In the genomic region with DNA sequence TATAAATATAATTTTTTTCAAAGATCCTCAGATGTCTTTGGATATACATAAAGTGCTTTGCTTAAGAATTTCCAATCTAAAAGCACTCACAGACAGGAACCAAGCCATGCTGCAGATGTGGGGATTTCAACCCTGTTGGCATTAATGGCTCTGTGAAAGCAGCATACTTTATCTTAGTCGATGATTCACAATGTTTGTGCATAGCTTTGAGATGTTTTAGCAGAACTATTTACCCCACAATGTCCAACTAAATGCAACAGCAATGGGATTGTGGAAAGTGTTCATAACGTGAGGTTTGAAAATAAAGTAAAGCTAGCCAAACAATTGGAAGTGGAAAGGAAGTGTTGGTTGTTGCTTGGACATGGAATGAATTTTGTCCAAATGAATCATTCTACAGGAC, we compare ENCODE assay signal across 18 cellular contexts.
DNase-seq lines count a peak whose midpoint lies in the region; ATAC-seq and TF ChIP-seq lines count a peak whose summit lies in the region.
"Had no signal": no experiment of that assay in that cellular context is flagged by ENCODE, and none has a peak within 500 bp of the region (broad histone marks: within the 10 kb centered on the region; RNA-seq: fewer than 3 reads in every experiment).

No MANE protein-coding gene starts in this region.

- TF ChIP-seq CTCF in astrocyte of the cerebellum (IDR thresholded peaks at IDR 0.05; ENCODE audit: low read depth, low read length, missing control alignments) = no peak
- TF ChIP-seq CTCF in esophagus muscularis mucosa (IDR thresholded peaks at IDR 0.05) = no peak

- intact Hi-C loops in esophagus muscularis mucosa (cut with DNase I) = no loop called here

- in situ Hi-C loops in astrocyte of the cerebellum (cut with HindIII; ENCODE audit: low sequenced_read_pairs) = no loop called here

- WGBS in esophagus muscularis mucosa = 50% methylated on average over 2 of the region's 2 CpGs

- no peaks in the 10 kb centered on the region for H3K4me1 ChIP-seq in esophagus muscularis mucosa

- peaks cover 0 to 4% (median 0%) of the 10 kb centered on the region in 4 donors for H3K27me3 ChIP-seq in esophagus muscularis mucosa

- no peak overlapping the region for H3K4me3 ChIP-seq in astrocyte of the cerebellum (ENCODE audit: low read depth, low read length)
- no peak overlapping the region for H3K4me3 ChIP-seq in esophagus muscularis mucosa
- H3K4me3 ChIP-seq: K562 had no signal

- ATAC-seq in HG03460 (IDR thresholded peaks at IDR 0.05; ENCODE audit: unreplicated experiment) (no peak), HG02852 (IDR thresholded peaks at IDR 0.05; ENCODE audit: unreplicated experiment) (no peak)
- ATAC-seq: HCT116, K562, Right ventricle myocardium inferior had no signal

- H3K9me3 ChIP-seq in esophagus muscularis mucosa = no peaks in the 10 kb centered on the region

- no peak overlapping the region for H3K27ac ChIP-seq in esophagus muscularis mucosa (replicated peaks in 1 of 4)
- H3K27ac ChIP-seq: HL-60 had no signal

- DNase-seq in NCI-H226 (peak; percentile 12), astrocyte of the cerebellum (ENCODE audit: low read depth) (peak; percentile 70), iris pigment epithelial cell (ENCODE audit: low read depth) (peak; percentile 5), HuH-7.5 (ENCODE audit: low spot score) (no peak), esophagus muscularis mucosa (ENCODE audit: extremely low spot score) (no peak)
- DNase-seq: C1 segment of cervical spinal cord, COR-L47, DMS53, NCI-H1048, NCI-H2107, NCI-H345, NCI-H526 treated with DMSO at 0.1 percent for 48 hours had no signal

- H3K36me3 ChIP-seq in esophagus muscularis mucosa = no peaks in the 10 kb centered on the region

- TF ChIP-seq POLR2A in esophagus muscularis mucosa (IDR thresholded peaks at IDR 0.05; ENCODE audit: low read depth) = no peak

- TF ChIP-seq EP300 in esophagus muscularis mucosa (IDR thresholded peaks at IDR 0.05) = no peak

Comparison
In these comparisons a context has a peak if more than half of its experiments do, and no peak if none do; other contexts are left out.
1. DNase-seq: peak in NCI-H226 (single experiment), astrocyte of the cerebellum (single experiment) and iris pigment epithelial cell (single experiment); none in HuH-7.5 (single experiment) and esophagus muscularis mucosa (single experiment).